ENCODE assay signal across 7 cellular contexts in the genomic region with DNA sequence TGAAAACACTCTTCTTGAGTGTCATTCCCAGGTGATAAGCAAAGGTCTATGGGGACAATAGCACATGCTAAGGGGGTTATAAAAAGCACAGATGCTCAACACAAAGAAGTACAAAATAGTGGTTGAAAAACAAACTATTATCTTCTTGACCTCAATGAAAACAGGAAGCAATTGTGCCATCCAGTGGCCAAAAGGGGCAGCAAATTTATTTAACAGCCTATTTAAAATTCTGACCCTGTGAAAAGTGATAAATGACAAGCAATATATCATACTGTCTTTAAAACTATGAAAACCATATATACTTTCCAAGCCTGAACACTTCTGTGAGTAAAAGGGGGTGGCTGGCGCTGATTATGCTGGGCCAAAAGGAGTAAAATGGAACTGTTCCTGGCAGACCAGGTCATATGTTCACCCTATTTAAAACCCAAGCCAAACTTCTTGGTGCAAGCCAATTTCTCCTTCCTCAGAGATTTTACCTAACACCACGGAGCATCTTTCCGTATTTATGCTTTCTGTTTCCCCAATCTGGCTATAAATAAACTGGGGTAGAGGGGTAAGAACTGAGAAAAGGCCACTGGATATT. TPM values are rescaled to one million over a fixed set of nuclear protein-coding genes. Genes with fewer than 3 reads are reported as not detected.
DNase-seq lines count a peak whose midpoint lies in the region; ATAC-seq, FAIRE-seq and TF ChIP-seq lines count a peak whose summit lies in the region.

No MANE protein-coding gene starts in this region.

- H3K27me3 ChIP-seq in GM23338 (ENCODE audit: insufficient read depth) = no peaks in the 10 kb centered on the region
- H3K27me3 ChIP-seq in GM12878 (replicated peaks in 1 of 2; ENCODE audit: control insufficient read depth in 2 of 2, insufficient read depth in 2 of 2, low read length in 1 of 2) = no peaks in the 10 kb centered on the region
- no peaks in the 10 kb centered on the region for H3K27me3 ChIP-seq in upper lobe of right lung

- in situ Hi-C loops in GM12878 (cut with MboI) = loop anchor here (5.0 to 10.0 kb wide), 3 partner anchors 291 to 1138 kb away; no protein-coding TSS in a partner anchor

- peaks cover 68% of the 10 kb centered on the region for H3K36me3 Mint-ChIP-seq in GM23338 (ENCODE audit: low read depth)

- no peaks in the 10 kb centered on the region for H3K27me3 Mint-ChIP-seq in GM23338 (ENCODE audit: insufficient read depth, low read depth, poor library complexity)

- WGBS in GM12878 (ENCODE audit: insufficient coverage, insufficient replicate concordance, low lambda C conversion rate, missing lambda C conversion rate) = 55% methylated on average over 3 of the region's 3 CpGs

- CTCF ChIA-PET in GM12878 (lab: Yijun Ruan, JAX) = interaction anchor here (0.6 to 4.0 kb wide), 26 partner anchors 8 to 1160 kb away, joined by 3 to 35 read pairs (median 4); partner anchors contain the start of gene TEX10

- H4K20me1 ChIP-seq in GM23338 (replicated peaks; ENCODE audit: insufficient read depth) (peaks cover 18% of the 10 kb centered on the region), GM12878 (ENCODE audit: control insufficient read depth, insufficient read depth) (no peaks in the 10 kb centered on the region)

- H2AFZ ChIP-seq in GM23338 = no peak overlapping the region
- H2AFZ ChIP-seq in GM12878 (ENCODE audit: control insufficient read depth, low read depth, low read length) = no peak overlapping the region

- H3K9ac ChIP-seq in GM12878 (ENCODE audit: control insufficient read depth, insufficient read depth, low read length) = no peak overlapping the region

- H3K4me3 ChIP-seq in GM23338 = no peak overlapping the region
- H3K4me3 ChIP-seq in GM12878 = no peak overlapping the region
- no peak overlapping the region for H3K4me3 ChIP-seq in upper lobe of right lung

- peaks cover 4% of the 10 kb centered on the region for H3F3A ChIP-seq in GM23338 (replicated peaks; ENCODE audit: low read depth)

- DNase-seq in D341Med (ENCODE audit: low spot score) (peak; percentile 41), GM23338 (ENCODE audit: low spot score) (peak; percentile 70), NCI-H748 (lab: John Stamatoyannopoulos, UW; ENCODE audit: unreplicated experiment) (peak; percentile 72), GM12878 (ENCODE audit: low read depth, low spot score) (no peak), kidney tubule cell (ENCODE audit: low spot score) (peak; percentile 40), upper lobe of right lung (no peak)

- TF ChIP-seq CTCF in GM23338 (conservative IDR thresholded peaks at IDR 0.05; ENCODE audit: low read depth in 2 of 2) (peak; percentile 61 to 94), GM12878 (IDR thresholded peaks at IDR 0.05 in 2 of 3, conservative IDR thresholded peaks at IDR 0.05 in 1 of 3; ENCODE audit: control insufficient read depth in 2 of 3, extremely low read depth in 1 of 3, insufficient read depth in 1 of 3, low read depth in 3 of 3, low read length in 3 of 3) (peak; percentile 55 to 74 (median 65)), upper lobe of right lung (IDR thresholded peaks at IDR 0.05) (peak; percentile 67)

- TF ChIP-seq RAD21 in GM12878 (IDR thresholded peaks at IDR 0.05; ENCODE audit: insufficient read depth, low read depth, low read length) = peak; percentile 65

- peaks cover 49% of the 10 kb centered on the region for H3K36me3 ChIP-seq in GM23338 (ENCODE audit: insufficient read depth)
- peaks cover 0 to 24% of the 10 kb centered on the region in 2 experiments; a peak in 2 of 4 replicates for H3K36me3 ChIP-seq in GM12878 (ENCODE audit: control insufficient read depth in 2 of 2, insufficient read depth in 2 of 2, low read length in 1 of 2)
- peaks cover 59% of the 10 kb centered on the region for H3K36me3 ChIP-seq in upper lobe of right lung

- H3K27ac ChIP-seq in GM23338 (ENCODE audit: low read depth) (peak overlapping the region; percentile 16; the same call in 1 of the 2 replicates), GM12878 (ENCODE audit: control insufficient read depth, insufficient read depth) (no peak overlapping the region), upper lobe of right lung (no peak overlapping the region)

- no peaks in the 10 kb centered on the region for H3K4me1 Mint-ChIP-seq in GM23338

- BruUV-seq in GM12878 (replicated peaks; lab: Mats Ljungman, UMichigan) = no TSS peak

- peak; percentile 75 for FAIRE-seq in GM12878 (lab: Jason Lieb, UNC)

- RAD21 ChIA-PET in GM12878 (lab: Charles Lee; ENCODE audit: unreplicated experiment) = interaction anchor here (1.1 kb wide), 1 partner anchor 295 kb away, joined by 3 read pairs; no protein-coding TSS in a partner anchor

- no peaks in the 10 kb centered on the region for H3K9me2 ChIP-seq in GM23338 (ENCODE audit: insufficient read depth)

- no peak for TF ChIP-seq POLR2A in GM12878 (IDR thresholded peaks at IDR 0.05; ENCODE audit: low read depth, low read length)

- H3K9me3 ChIP-seq in GM12878 (replicated peaks; ENCODE audit: control insufficient read depth, insufficient read depth, low read length) = no peaks in the 10 kb centered on the region
- H3K9me3 ChIP-seq in upper lobe of right lung = no peaks in the 10 kb centered on the region

- no peaks in the 10 kb centered on the region for H3K9me3 Mint-ChIP-seq in GM23338

- intact Hi-C loops in GM12878 (cut with micrococcal nuclease; ENCODE audit: unreplicated experiment) = loop anchor here (1.0 to 5.0 kb wide), 3 partner anchors 274 to 1161 kb away; no protein-coding TSS in a partner anchor
- intact Hi-C loops in upper lobe of right lung (cut with DNase I) = no loop called here

- TF ChIP-seq EP300 in GM12878 (IDR thresholded peaks at IDR 0.05; ENCODE audit: borderline replicate concordance in 1 of 2, control insufficient read depth in 1 of 2, low read depth in 2 of 2, low read length in 2 of 2) = no peak

- no peak overlapping the region for H3K4me3 Mint-ChIP-seq in GM23338

- ATAC-seq in GM23338 = no peak
- ATAC-seq in GM12878 = peak; percentile 69
- no peak for ATAC-seq in upper lobe of right lung
- no peak for ATAC-seq in GM21529 (IDR thresholded peaks at IDR 0.05; ENCODE audit: unreplicated experiment)

- SMC1A ChIA-PET in GM12878 (lab: Charles Lee; ENCODE audit: uncharacterized antibody, unreplicated experiment) = interaction anchor here (0.6 to 4.1 kb wide), 9 partner anchors 28 to 1160 kb away, joined by 3 to 17 read pairs (median 3); partner anchors contain the start of gene TEX10

- H3K79me2 ChIP-seq in GM23338 (replicated peaks; ENCODE audit: insufficient read depth) (peaks cover 60% of the 10 kb centered on the region), GM12878 (ENCODE audit: control insufficient read depth, insufficient read depth, low read length) (no peaks in the 10 kb centered on the region)

- POLR2A ChIA-PET in GM12878 (lab: Charles Lee) = no interaction called here

- H3K27ac Mint-ChIP-seq in GM23338 = peak overlapping the region; percentile 80; the same call in 1 of the 2 replicates

- no peaks in the 10 kb centered on the region for H3K4me1 ChIP-seq in GM23338 (ENCODE audit: insufficient read depth)
- no peaks in the 10 kb centered on the region for H3K4me1 ChIP-seq in GM12878 (ENCODE audit: control insufficient read depth, insufficient read depth, low read length)
- no peaks in the 10 kb centered on the region for H3K4me1 ChIP-seq in upper lobe of right lung

- H3K4me2 ChIP-seq in GM23338 = no peak overlapping the region
- H3K4me2 ChIP-seq in GM12878 (ENCODE audit: control insufficient read depth, insufficient read depth) = no peak overlapping the region

TF ChIP-seq in GM23338, 12 proteins besides CTCF, POLR2A, EP300 and RAD21:
- no peak for TF ChIP-seq POLR2AphosphoS5 (IDR thresholded peaks at IDR 0.05; ENCODE audit: low read depth)
TF ChIP-seq in GM23338: peak in this region for 0.

TF ChIP-seq in GM12878, 131 proteins besides CTCF, POLR2A, EP300 and RAD21:
- TF ChIP-seq ZNF207 (IDR thresholded peaks at IDR 0.05; ENCODE audit: borderline replicate concordance) (no peak), RUNX3 (IDR thresholded peaks at IDR 0.05; ENCODE audit: low read length) (peak; percentile 26; the same call in 1 of the 2 replicates), SMC3 (IDR thresholded peaks at IDR 0.05; ENCODE audit: borderline replicate concordance, low read length) (peak; percentile 60; the same call in 1 of the 2 replicates)

RNA-seq across cellular contexts. Expression of gene TEX10, which starts 29.7 kb away (rescaled TPM):
- total RNA-seq in GM23338 (2014; rRNA removed; shearing (Covaris generic)) = 98.7 and 102 TPM in 2 replicates
- polyA plus RNA-seq in GM23338 (2016; fragmentation: Nextera tagmentation; extraction: Ambion mirVana) (28.5 and 35.0 TPM in 2 replicates), GM12878 (2011; rRNA removed) (46.6 and 54.1 TPM in 2 replicates), GM12878 (2014; fragmentation: Illumina TruSeq; extraction: Trizol) (37.0 and 41.3 TPM in 2 replicates), GM12878 (2014; fragmentation: Nextera tagmentation; extraction: Ambion mirVana) (10 to 100 TPM; 17.4 to 25.8 TPM), GM12878 (2014; rRNA removed) (23.4 and 27.8 TPM in 2 replicates), GM12878 (2016; fragmentation: Nextera tagmentation; extraction: Ambion mirVana) (10 to 100 TPM; 43.5 to 45.3 TPM)
- total RNA-seq in GM12878 (2013; cell fraction: nucleolus; rRNA removed) = 85.3 and 88.4 TPM in 2 replicates
- total RNA-seq in GM12878 (2014; rRNA removed) (38.0 and 46.3 TPM in 2 replicates), GM12878 (2014; rRNA removed; fragmentation: Illumina TruSeq; extraction: Trizol) (35.1 and 35.5 TPM in 2 replicates), GM12878 (2021) (30.0 and 30.4 TPM in 2 replicates), upper lobe of right lung (13.0 TPM)
- 11.6 TPM for polyA plus RNA-seq in GM12878 (2011; ENCODE audit: low read depth)
- 22.2 and 22.9 TPM in 2 replicates for polyA plus RNA-seq in GM12878 (2011; cell fraction: cytosol; rRNA removed)
- 28.5 and 31.8 TPM in 2 replicates for polyA plus RNA-seq in GM12878 (2011; cell fraction: nucleus; rRNA removed)
- 14.3 and 20.3 TPM in 2 replicates for polyA plus RNA-seq in GM12878 (2012)
- 44.7 and 52.7 TPM in 2 replicates for polyA minus RNA-seq in GM12878 (2011; rRNA and poly(A)+ RNA removed)
- 11.4 and 12.8 TPM in 2 replicates for polyA minus RNA-seq in GM12878 (2011; cell fraction: cytosol; rRNA and poly(A)+ RNA removed)
- 32.5 and 48.1 TPM in 2 replicates for polyA minus RNA-seq in GM12878 (2011; cell fraction: nucleus; rRNA and poly(A)+ RNA removed)

Comparison
In these comparisons a context has a peak if more than half of its experiments do, and no peak if none do; other contexts are left out.
1. DNase-seq: peak in D341Med (single experiment), GM23338 (single experiment), NCI-H748 (single experiment) and kidney tubule cell (single experiment); none in GM12878 (single experiment) and upper lobe of right lung (single experiment).
2. Peak in every context shown above with its lines, with median percentiles within 50 percentile points of each other: CTCF ChIP-seq.